In the genomic region with DNA sequence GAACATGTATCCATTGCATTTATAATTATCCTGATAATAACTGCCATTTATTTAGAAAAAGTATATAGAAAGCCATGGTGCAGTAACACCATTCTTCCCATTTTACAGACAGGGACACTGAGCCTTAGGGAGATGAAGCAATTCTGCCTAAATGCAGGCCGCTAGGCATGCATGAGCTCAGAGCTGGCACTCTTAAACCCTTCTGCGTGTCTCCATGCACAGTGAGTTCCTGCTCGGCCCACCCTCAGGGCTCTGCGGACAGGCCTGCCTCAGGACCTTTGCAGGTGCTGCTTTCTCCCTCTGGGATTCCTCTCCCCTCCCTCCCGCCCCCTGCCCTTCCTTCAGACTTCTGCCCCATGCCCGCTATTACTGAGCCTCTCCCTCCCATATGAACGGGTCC, we compare ENCODE assay signal across 1 cellular context.
TF ChIP-seq lines count a peak whose summit lies in the region.

No MANE protein-coding gene starts in this region.

TF ChIP-seq in GM12878, 131 proteins besides CTCF, POLR2A, EP300 and RAD21:
- TF ChIP-seq SMARCA5 (IDR thresholded peaks at IDR 0.05), result no peak
- TF ChIP-seq, protein P1, sequence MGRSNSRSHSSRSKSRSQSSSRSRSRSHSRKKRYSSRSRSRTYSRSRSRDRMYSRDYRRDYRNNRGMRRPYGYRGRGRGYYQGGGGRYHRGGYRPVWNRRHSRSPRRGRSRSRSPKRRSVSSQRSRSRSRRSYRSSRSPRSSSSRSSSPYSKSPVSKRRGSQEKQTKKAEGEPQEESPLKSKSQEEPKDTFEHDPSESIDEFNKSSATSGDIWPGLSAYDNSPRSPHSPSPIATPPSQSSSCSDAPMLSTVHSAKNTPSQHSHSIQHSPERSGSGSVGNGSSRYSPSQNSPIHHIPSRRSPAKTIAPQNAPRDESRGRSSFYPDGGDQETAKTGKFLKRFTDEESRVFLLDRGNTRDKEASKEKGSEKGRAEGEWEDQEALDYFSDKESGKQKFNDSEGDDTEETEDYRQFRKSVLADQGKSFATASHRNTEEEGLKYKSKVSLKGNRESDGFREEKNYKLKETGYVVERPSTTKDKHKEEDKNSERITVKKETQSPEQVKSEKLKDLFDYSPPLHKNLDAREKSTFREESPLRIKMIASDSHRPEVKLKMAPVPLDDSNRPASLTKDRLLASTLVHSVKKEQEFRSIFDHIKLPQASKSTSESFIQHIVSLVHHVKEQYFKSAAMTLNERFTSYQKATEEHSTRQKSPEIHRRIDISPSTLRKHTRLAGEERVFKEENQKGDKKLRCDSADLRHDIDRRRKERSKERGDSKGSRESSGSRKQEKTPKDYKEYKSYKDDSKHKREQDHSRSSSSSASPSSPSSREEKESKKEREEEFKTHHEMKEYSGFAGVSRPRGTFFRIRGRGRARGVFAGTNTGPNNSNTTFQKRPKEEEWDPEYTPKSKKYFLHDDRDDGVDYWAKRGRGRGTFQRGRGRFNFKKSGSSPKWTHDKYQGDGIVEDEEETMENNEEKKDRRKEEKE (IDR thresholded peaks at IDR 0.05), result no peak
